ENCODE assay signal across 9 cellular contexts in the genomic region with DNA sequence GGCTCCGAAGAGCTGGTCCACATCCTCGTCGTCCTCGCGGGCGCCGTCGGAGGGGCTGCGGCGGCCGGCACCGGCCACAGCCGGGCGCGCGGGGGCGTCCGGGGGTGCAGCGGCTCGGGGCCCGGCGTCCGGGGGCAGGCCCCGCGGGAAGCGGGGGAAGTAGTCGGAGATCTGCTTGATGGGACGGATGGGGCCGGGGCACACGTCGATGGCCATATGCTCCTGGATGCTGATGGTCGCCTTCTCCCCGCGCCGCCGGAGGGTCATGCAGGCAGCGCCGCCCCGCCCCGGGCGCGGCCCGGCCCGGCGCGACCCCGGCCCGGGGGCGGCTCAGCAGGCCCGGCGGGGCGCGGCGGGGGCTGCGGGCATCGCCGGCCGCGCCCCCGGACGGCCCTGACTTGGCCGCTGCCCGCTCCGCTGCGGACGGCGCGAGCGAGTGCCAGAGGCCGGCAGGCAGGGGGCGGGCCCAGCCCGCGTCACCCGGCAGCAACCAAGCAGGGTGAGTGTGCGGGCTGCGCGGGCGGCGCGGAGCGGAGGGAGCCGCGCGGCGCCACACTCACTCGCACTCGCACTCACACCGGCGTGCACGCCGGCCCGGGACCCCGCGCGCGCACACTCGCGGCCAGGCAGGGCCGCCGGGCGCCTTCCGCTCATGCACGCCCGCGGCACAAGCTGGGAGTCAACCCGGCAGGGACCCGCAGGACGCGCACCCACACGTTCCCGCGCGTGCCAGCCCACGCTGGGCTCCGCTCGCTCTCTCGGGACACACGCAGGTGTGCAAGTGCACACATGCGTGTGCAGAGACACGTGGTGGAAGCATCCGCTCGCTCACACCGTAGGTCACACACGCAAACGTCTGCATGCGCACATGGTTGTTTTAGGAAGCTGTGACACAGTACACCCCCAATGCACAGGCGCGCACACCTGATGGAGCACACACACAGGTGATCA. TPM values are rescaled to one million over a fixed set of nuclear protein-coding genes. Genes with fewer than 3 reads are reported as not detected.
A peak's percentile ranks its signal among the peaks of the same experiment; 100 is the strongest.
DNase-seq lines count a peak whose midpoint lies in the region; ATAC-seq and TF ChIP-seq lines count a peak whose summit lies in the region.
"Had no signal": no experiment of that assay in that cellular context is flagged by ENCODE, and none has a peak within 500 bp of the region (broad histone marks: within the 10 kb centered on the region; RNA-seq: fewer than 3 reads in every experiment).

Gene DOC2B, minus strand, starts transcription at position 438 of the 951 bp plus-strand sequence. Its CDS starts 171 bp downstream, at position 267.

- DNase-seq in activated CD4-positive, alpha-beta T cell treated with anti-CD3 and anti-CD28 coated beads, Interleukin-2, amount 50 U/mL, for 48 hours = peak; percentile 13 to 29
- DNase-seq in globus pallidus (ENCODE audit: low spot score) (peak; percentile 9), neural crest cell (ENCODE audit: low read depth, low spot score) (peak; percentile 32), SJCRH30 (no peak), middle frontal gyrus (ENCODE audit: extremely low spot score, low spot score) (no peak)

- peak within 1 kb of the TSS; percentile 7; the same call in 1 of the 2 replicates for H3K27ac ChIP-seq in HEK293 (ENCODE audit: extremely low read depth, low read depth, low read length)
- no peak within 1 kb of the TSS for H3K27ac ChIP-seq in SJCRH30

- no peaks in the 10 kb centered on the region for H3K27me3 ChIP-seq in SJCRH30

- H3K36me3 ChIP-seq in HEK293 (ENCODE audit: control insufficient read depth in 2 of 2, insufficient read depth in 1 of 2, low read length in 2 of 2) (no peaks in the 10 kb centered on the region), SJCRH30 (no peaks in the 10 kb centered on the region)

- no peaks in the 10 kb centered on the region for H3K9me3 ChIP-seq in HEK293 (ENCODE audit: control insufficient read depth, insufficient read depth, low read depth, low read length)
- H3K9me3 ChIP-seq in SJCRH30 (replicated peaks) = no peaks in the 10 kb centered on the region

- H3K4me1 ChIP-seq in HEK293 (ENCODE audit: control insufficient read depth, insufficient read depth, low read length) (no peaks in the 10 kb centered on the region), SJCRH30 (peaks cover 10% of the 10 kb centered on the region; the same call in 1 of the 2 replicates)

- no peak for ATAC-seq in HG03442 (IDR thresholded peaks at IDR 0.05; ENCODE audit: unreplicated experiment)
- ATAC-seq in HG03460 (IDR thresholded peaks at IDR 0.05; ENCODE audit: unreplicated experiment) = no peak

- no peaks in the 10 kb centered on the region for H3K36me3 Mint-ChIP-seq in neural crest cell (ENCODE audit: low read depth)

- H3K4me3 Mint-ChIP-seq in neural crest cell = peak within 1 kb of the TSS; percentile 74

- no peaks in the 10 kb centered on the region for H3K9me3 Mint-ChIP-seq in neural crest cell

- TF ChIP-seq CTCF in HEK293 (tag by site-specific recombination; IDR thresholded peaks at IDR 0.05) = no peak
- no peak for TF ChIP-seq CTCF in neural crest cell (conservative IDR thresholded peaks at IDR 0.05)

- POLR2A ChIA-PET in HEK293 (lab: Yijun Ruan, JAX) = no interaction called here

- H3K27ac Mint-ChIP-seq in neural crest cell (ENCODE audit: unreplicated experiment) = no peak within 1 kb of the TSS

- H3K4me3 ChIP-seq in HEK293 (ENCODE audit: low read depth, low read length) (peak within 1 kb of the TSS; percentile 12), SJCRH30 (no peak within 1 kb of the TSS)

- CTCF ChIA-PET in HEK293 (lab: Yijun Ruan, JAX) = no interaction called here

- peaks cover 80% of the 10 kb centered on the region for H3K27me3 Mint-ChIP-seq in neural crest cell (ENCODE audit: low read depth)

- peaks cover 5% of the 10 kb centered on the region for H3K4me1 Mint-ChIP-seq in neural crest cell

TF ChIP-seq in HEK293, 187 proteins besides CTCF, POLR2A, EP300 and RAD21:
- TF ChIP-seq GLIS2 (tag by site-specific recombination; IDR thresholded peaks at IDR 0.05) (no peak), ZSCAN30 (tag by site-specific recombination; IDR thresholded peaks at IDR 0.05) (no peak), ZBTB7A (tag by site-specific recombination; IDR thresholded peaks at IDR 0.05; ENCODE audit: low read depth) (no peak), ZNF843 (tag by site-specific recombination; IDR thresholded peaks at IDR 0.05) (no peak)

RNA-seq across cellular contexts. Expression of gene DOC2B, which starts in this region (rescaled TPM):
- 0.91 and 1.0 TPM in 2 replicates for total RNA-seq in neural crest cell
- total RNA-seq in SJCRH30 (2014; rRNA removed; shearing (Covaris generic)) = not detected in 2 replicates
- total RNA-seq: HT1080 had no signal

Comparison
In these comparisons a context has a peak if more than half of its experiments do, and no peak if none do; other contexts are left out.
1. DNase-seq: peak in activated CD4-positive, alpha-beta T cell treated with anti-CD3 and anti-CD28 coated beads, Interleukin-2, amount 50 U/mL, for 48 hours (2 of 2), globus pallidus (single experiment) and neural crest cell (single experiment); none in SJCRH30 (0 of 2) and middle frontal gyrus (single experiment).